ENCODE assay signal across 9 cellular contexts in genomic region chr5:151023651-151024050, GRCh38. TPM values are rescaled to one million over a fixed set of nuclear protein-coding genes. Genes with fewer than 3 reads are reported as not detected.
DNase-seq lines count a peak whose midpoint lies in the region; ATAC-seq and TF ChIP-seq lines count a peak whose summit lies in the region.
"Had no signal": no experiment of that assay in that cellular context is flagged by ENCODE, and none has a peak within 500 bp of the region (broad histone marks: within the 10 kb centered on the region; RNA-seq: fewer than 3 reads in every experiment).

No MANE protein-coding gene starts in this region.

- H3K27me3 Mint-ChIP-seq in activated T-helper 1 cell treated with anti-CD3 and anti-CD28 coated beads, Interleukin-12 subunit alpha, Interleukin-12 subunit beta, Interleukin-2, Interleukin-4 antibody, amounts not matched to agents 30 ng/mL and 10 ng/mL and 1 ng/mL, durations not matched to agents 14 hours and 24 hours and 36 hours (ENCODE audit: insufficient read depth): peaks cover 15% of the 10 kb centered on the region

- peaks cover 10% of the 10 kb centered on the region for H3K79me1 ChIP-seq in mesenchymal stem cell (replicated peaks; ENCODE audit: low read length, poor library complexity, severe bottlenecking)

- H3K27ac Mint-ChIP-seq in activated T-helper 1 cell treated with anti-CD3 and anti-CD28 coated beads, Interleukin-12 subunit alpha, Interleukin-12 subunit beta, Interleukin-2, Interleukin-4 antibody, amounts not matched to agents 30 ng/mL and 10 ng/mL and 1 ng/mL, durations not matched to agents 14 hours and 24 hours and 36 hours: no peak overlapping the region

- no peak overlapping the region for H2BK5ac ChIP-seq in mesenchymal stem cell (ENCODE audit: low read depth, low read length, poor library complexity, severe bottlenecking)

- H3K4me1 Mint-ChIP-seq in activated T-helper 1 cell treated with anti-CD3 and anti-CD28 coated beads, Interleukin-12 subunit alpha, Interleukin-12 subunit beta, Interleukin-2, Interleukin-4 antibody, amounts not matched to agents 30 ng/mL and 10 ng/mL and 1 ng/mL, durations not matched to agents 14 hours and 24 hours and 36 hours (ENCODE audit: low read depth): peaks cover 17% of the 10 kb centered on the region

- no peak for TF ChIP-seq EP300 in esophagus muscularis mucosa (IDR thresholded peaks at IDR 0.05)
- TF ChIP-seq EP300 in upper lobe of left lung (IDR thresholded peaks at IDR 0.05): peak in 1 of 4 donors; percentile 67

- peaks cover 0 to 36% (median 0%) of the 10 kb centered on the region in 3 donors for H3K36me3 ChIP-seq in Peyer's patch
- H3K36me3 ChIP-seq in esophagus muscularis mucosa: peaks cover 28 to 63% (median 42%) of the 10 kb centered on the region in 4 donors
- H3K36me3 ChIP-seq in mesenchymal stem cell (ENCODE audit: control insufficient read depth in 1 of 2, insufficient read depth in 2 of 2, low read depth in 1 of 2, low read length in 2 of 2): peaks cover 46 to 51% of the 10 kb centered on the region in 2 experiments
- peaks cover 20 to 63% (median 32%) of the 10 kb centered on the region in 4 donors for H3K36me3 ChIP-seq in upper lobe of left lung

- WGBS in esophagus muscularis mucosa: 32% methylated on average over 8 of the region's 8 CpGs
- WGBS in mesenchymal stem cell: 99% methylated on average over 7 of the region's 8 CpGs
- WGBS in upper lobe of left lung, 2 donors: 17 to 56% methylated on average over 8 of the region's 8 CpGs

- H2BK15ac ChIP-seq in mesenchymal stem cell (ENCODE audit: low read depth, poor library complexity, severe bottlenecking): no peak overlapping the region

- no peak overlapping the region for H3K18ac ChIP-seq in mesenchymal stem cell (ENCODE audit: low read depth in 1 of 2, low read length in 2 of 2)

- H3K4me3 ChIP-seq in Peyer's patch (peak overlapping the region in 3 of 4 donors; percentile 48 to 75 (median 60)), esophagus muscularis mucosa (peak overlapping the region; percentile 72 to 87 (median 80)), mesenchymal stem cell (ENCODE audit: insufficient read depth in 1 of 2, low read depth in 1 of 2, low read length in 2 of 2) (peak overlapping the region in 1 of 2 experiments; percentile 47), upper lobe of left lung (peak overlapping the region; percentile 15 to 88 (median 75))

- no peaks in the 10 kb centered on the region for H3K9me3 Mint-ChIP-seq in activated T-helper 1 cell treated with anti-CD3 and anti-CD28 coated beads, Interleukin-12 subunit alpha, Interleukin-12 subunit beta, Interleukin-2, Interleukin-4 antibody, amounts not matched to agents 30 ng/mL and 10 ng/mL and 1 ng/mL, durations not matched to agents 14 hours and 24 hours and 36 hours

- peaks cover 43% of the 10 kb centered on the region for H3K36me3 Mint-ChIP-seq in activated T-helper 1 cell treated with anti-CD3 and anti-CD28 coated beads, Interleukin-12 subunit alpha, Interleukin-12 subunit beta, Interleukin-2, Interleukin-4 antibody, amounts not matched to agents 30 ng/mL and 10 ng/mL and 1 ng/mL, durations not matched to agents 14 hours and 24 hours and 36 hours (ENCODE audit: low read depth)

- no peak for TF ChIP-seq CTCF in Peyer's patch (IDR thresholded peaks at IDR 0.05)
- TF ChIP-seq CTCF in esophagus muscularis mucosa (IDR thresholded peaks at IDR 0.05): no peak
- no peak for TF ChIP-seq CTCF in upper lobe of left lung (IDR thresholded peaks at IDR 0.05)

- H2BK12ac ChIP-seq in mesenchymal stem cell (ENCODE audit: low read length in 2 of 2): no peak overlapping the region

- no peak overlapping the region for H2BK120ac ChIP-seq in mesenchymal stem cell (ENCODE audit: low read depth, low read length)

- ATAC-seq in upper lobe of left lung (ENCODE audit: low FRiP score in 2 of 2): peak; percentile 9 to 42
- ATAC-seq in HG03354 (IDR thresholded peaks at IDR 0.05; ENCODE audit: poor library complexity, severe bottlenecking, unreplicated experiment): no peak
- ATAC-seq in GM19463 (IDR thresholded peaks at IDR 0.05; ENCODE audit: unreplicated experiment): no peak

- H2AK5ac ChIP-seq in mesenchymal stem cell (ENCODE audit: low read length, severe bottlenecking): no peak overlapping the region

- H4K91ac ChIP-seq in mesenchymal stem cell (ENCODE audit: low read length): no peak overlapping the region

- H4K8ac ChIP-seq in mesenchymal stem cell (ENCODE audit: low read length): no peak overlapping the region

- H3K9me3 ChIP-seq in Peyer's patch (no peaks in the 10 kb centered on the region), esophagus muscularis mucosa (no peaks in the 10 kb centered on the region), mesenchymal stem cell (ENCODE audit: control insufficient read depth, low read length) (no peaks in the 10 kb centered on the region), upper lobe of left lung (no peaks in the 10 kb centered on the region)

- H2AFZ ChIP-seq in mesenchymal stem cell (ENCODE audit: low read depth, low read length): no peak overlapping the region

- H3K27me3 ChIP-seq in Peyer's patch: no peaks in the 10 kb centered on the region
- H3K27me3 ChIP-seq in esophagus muscularis mucosa: no peaks in the 10 kb centered on the region
- H3K27me3 ChIP-seq in mesenchymal stem cell (ENCODE audit: control insufficient read depth in 1 of 2, insufficient read depth in 1 of 2, low read length in 2 of 2): no peaks in the 10 kb centered on the region
- H3K27me3 ChIP-seq in upper lobe of left lung: no peaks in the 10 kb centered on the region

- H3K4me3 Mint-ChIP-seq in activated T-helper 1 cell treated with anti-CD3 and anti-CD28 coated beads, Interleukin-12 subunit alpha, Interleukin-12 subunit beta, Interleukin-2, Interleukin-4 antibody, amounts not matched to agents 30 ng/mL and 10 ng/mL and 1 ng/mL, durations not matched to agents 14 hours and 24 hours and 36 hours: no peak overlapping the region

- no peak overlapping the region for H3K4ac ChIP-seq in mesenchymal stem cell (ENCODE audit: low read depth in 1 of 2, low read length in 2 of 2)

- DNase-seq in Peyer's patch (peak in 2 of 3 donors; percentile 70 to 73), esophagus muscularis mucosa (ENCODE audit: extremely low spot score) (no peak), mesenchymal stem cell (no peak), upper lobe of left lung (peak; percentile 54 to 72), superior temporal gyrus (ENCODE audit: extremely low spot score) (no peak)
- no peak for DNase-seq in activated T-helper 1 cell treated with anti-CD3 and anti-CD28 coated beads, Interleukin-12 subunit alpha, Interleukin-12 subunit beta, Interleukin-2, Interleukin-4 antibody, amounts not matched to agents 30 ng/mL and 10 ng/mL and 1 ng/mL, durations not matched to agents 14 hours and 24 hours and 36 hours (ENCODE audit: low spot score)
- DNase-seq: midbrain had no signal

- intact Hi-C loops in esophagus muscularis mucosa (cut with DNase I): no loop called here
- intact Hi-C loops in activated T-helper 1 cell treated with anti-CD3 and anti-CD28 coated beads, Interleukin-12 subunit alpha, Interleukin-12 subunit beta, Interleukin-2, Interleukin-4 antibody, amounts not matched to agents 30 ng/mL and 10 ng/mL and 1 ng/mL, durations not matched to agents 14 hours and 24 hours and 36 hours (cut with micrococcal nuclease): no loop called here

- H3K9ac ChIP-seq in mesenchymal stem cell (ENCODE audit: low read length): peak overlapping the region; percentile 78

- no peak overlapping the region for H3K4me2 ChIP-seq in mesenchymal stem cell (ENCODE audit: low read length, poor library complexity, severe bottlenecking)

- peak overlapping the region; percentile 64 to 78 (median 75) for H3K27ac ChIP-seq in Peyer's patch
- peak overlapping the region; percentile 85 to 86 (median 85) for H3K27ac ChIP-seq in esophagus muscularis mucosa (replicated peaks in 1 of 4)
- no peak overlapping the region for H3K27ac ChIP-seq in mesenchymal stem cell (ENCODE audit: low read length, poor library complexity, severe bottlenecking)
- peak overlapping the region; percentile 88 to 98 (median 96) for H3K27ac ChIP-seq in upper lobe of left lung

- TF ChIP-seq POLR2A in Peyer's patch (IDR thresholded peaks at IDR 0.05) (no peak), esophagus muscularis mucosa (IDR thresholded peaks at IDR 0.05; ENCODE audit: low read depth) (no peak), upper lobe of left lung (IDR thresholded peaks at IDR 0.05) (peak in 1 of 4 donors; percentile 35)

- H3K4me1 ChIP-seq in Peyer's patch (peaks cover 0 to 53% (median 4%) of the 10 kb centered on the region in 4 donors), esophagus muscularis mucosa (peaks cover 72 to 89% (median 88%) of the 10 kb centered on the region in 4 donors), mesenchymal stem cell (ENCODE audit: control insufficient read depth, insufficient read depth, low read depth, low read length) (peaks cover 21% of the 10 kb centered on the region), upper lobe of left lung (peaks cover 55 to 82% (median 61%) of the 10 kb centered on the region in 4 donors)

- H3K14ac ChIP-seq in mesenchymal stem cell (ENCODE audit: low read length in 2 of 2): no peak overlapping the region

- no peak overlapping the region for H3K23ac ChIP-seq in mesenchymal stem cell (ENCODE audit: low read length in 2 of 2)

RNA-seq across cellular contexts. Expression of gene GPX3, which starts 3.3 kb away (rescaled TPM):
- total RNA-seq in Peyer's patch (100 to 1,000 TPM; 143 to 690 (median 479) TPM), esophagus muscularis mucosa (1,000 to 10,000 TPM; 1,165 to 3,724 (median 1,939) TPM), upper lobe of left lung (1,000 to 10,000 TPM in 4 of 6 donors, 100 to 1,000 TPM in 2; 876 to 1,536 (median 1,027) TPM)
- polyA plus RNA-seq in mesenchymal stem cell (2013, experiment 1 of 2): 39.2 TPM
- polyA plus RNA-seq in mesenchymal stem cell (2013, experiment 2 of 2): 40.8 TPM
- total RNA-seq in activated T-helper 1 cell treated with anti-CD3 and anti-CD28 coated beads, Interleukin-12 subunit alpha, Interleukin-12 subunit beta, Interleukin-2, Interleukin-4 antibody, amounts not matched to agents 30 ng/mL and 10 ng/mL and 1 ng/mL, durations not matched to agents 14 hours and 24 hours and 36 hours: not detected in 2 replicates

RNA-seq across cellular contexts. Expression of gene TNIP1, which starts 57.2 kb away (rescaled TPM):
- 100 to 1,000 TPM; 191 to 352 (median 266) TPM for total RNA-seq in Peyer's patch
- total RNA-seq in esophagus muscularis mucosa: 100 to 1,000 TPM in 3 of 4 donors, 10 to 100 TPM in 1; 91.4 to 136 (median 114) TPM
- polyA plus RNA-seq in mesenchymal stem cell (2013, experiment 1 of 2): 50.6 TPM
- 50.3 TPM for polyA plus RNA-seq in mesenchymal stem cell (2013, experiment 2 of 2)
- total RNA-seq in upper lobe of left lung: 100 to 1,000 TPM; 109 to 166 (median 130) TPM
- 287 and 304 TPM in 2 replicates for total RNA-seq in activated T-helper 1 cell treated with anti-CD3 and anti-CD28 coated beads, Interleukin-12 subunit alpha, Interleukin-12 subunit beta, Interleukin-2, Interleukin-4 antibody, amounts not matched to agents 30 ng/mL and 10 ng/mL and 1 ng/mL, durations not matched to agents 14 hours and 24 hours and 36 hours

Comparison
In these comparisons a context has a peak if more than half of its experiments do, and no peak if none do; other contexts are left out.
1. DNase-seq: peak in Peyer's patch (2 of 3) and upper lobe of left lung (2 of 2); none in esophagus muscularis mucosa (single experiment), mesenchymal stem cell (single experiment), activated T-helper 1 cell treated with anti-CD3 and anti-CD28 coated beads, Interleukin-12 subunit alpha, Interleukin-12 subunit beta, Interleukin-2, Interleukin-4 antibody, amounts not matched to agents 30 ng/mL and 10 ng/mL and 1 ng/mL, durations not matched to agents 14 hours and 24 hours and 36 hours (single experiment) and superior temporal gyrus (single experiment).
2. ATAC-seq: peak in upper lobe of left lung (2 of 2); none in HG03354 (single experiment) and GM19463 (single experiment).
3. RNA of gene GPX3, which starts 3.3 kb away (total RNA-seq): 1,165 to 3,724 TPM in esophagus muscularis mucosa, 876 to 1,536 TPM in upper lobe of left lung and 143 to 690 TPM in Peyer's patch; not detected in activated T-helper 1 cell treated with anti-CD3 and anti-CD28 coated beads, Interleukin-12 subunit alpha, Interleukin-12 subunit beta, Interleukin-2, Interleukin-4 antibody, amounts not matched to agents 30 ng/mL and 10 ng/mL and 1 ng/mL, durations not matched to agents 14 hours and 24 hours and 36 hours; every median in the first group is over 100 times any median in the second.